16 cellular contexts compared by ENCODE assay signal in the genomic region with DNA sequence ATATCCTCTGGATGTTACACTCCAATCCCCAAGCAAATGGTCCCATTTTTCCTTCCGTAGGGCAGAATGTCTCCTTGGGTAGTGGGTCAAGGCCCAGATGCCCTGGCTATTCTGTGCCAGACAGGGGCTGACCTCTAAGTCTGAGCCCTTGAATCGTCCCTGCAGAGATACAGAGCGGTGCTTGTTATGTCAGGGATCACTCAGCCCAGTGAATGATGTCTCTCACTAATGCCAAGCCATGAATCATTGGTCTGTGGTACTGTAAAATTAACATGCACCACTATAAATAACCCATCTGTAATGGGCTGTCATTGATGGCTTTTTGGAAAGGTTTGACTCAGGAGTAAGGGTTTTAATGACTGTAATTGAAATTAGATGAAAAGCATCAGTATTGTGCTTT. TPM values are rescaled to one million over a fixed set of nuclear protein-coding genes. Genes with fewer than 3 reads are reported as not detected.
A peak's percentile ranks its signal among the peaks of the same experiment; 100 is the strongest.
DNase-seq lines count a peak whose midpoint lies in the region; ATAC-seq and TF ChIP-seq lines count a peak whose summit lies in the region.
"Had no signal": no experiment of that assay in that cellular context is flagged by ENCODE, and none has a peak within 500 bp of the region (broad histone marks: within the 10 kb centered on the region; RNA-seq: fewer than 3 reads in every experiment).

No MANE protein-coding gene starts in this region.

- no peak overlapping the region for H3K27ac Mint-ChIP-seq in natural killer cell
- H3K27ac Mint-ChIP-seq: CD4-positive, alpha-beta memory T cell; HFFc6 had no signal

- intact Hi-C loops in left cardiac atrium (cut with DNase I), result no loop called here
- intact Hi-C loops in Right ventricle myocardium superior (cut with DNase I), result no loop called here
- intact Hi-C loops in natural killer cell (cut with micrococcal nuclease), result no loop called here

- H3K9me3 Mint-ChIP-seq in natural killer cell, result no peaks in the 10 kb centered on the region
- H3K9me3 Mint-ChIP-seq: HFFc6 had no signal

- DNase-seq in left cardiac atrium (no peak), Right ventricle myocardium superior (no peak), M059J (ENCODE audit: low read depth) (peak; percentile 41), RPMI7951 (ENCODE audit: low read depth) (peak; percentile 41), natural killer cell (no peak)
- DNase-seq in stimulated activated CD4-positive, alpha-beta T cell treated with anti-CD3 and anti-CD28 coated beads, Interleukin-1b, Interleukin-23, amount 100 ng/mL, for 48 hours, result no peak
- DNase-seq: C1 segment of cervical spinal cord; Caco-2; CD4-positive, alpha-beta memory T cell; DMS53; DMS79 treated with DMSO at 0.1 percent for 48 hours; GF-D8; GOT3; HFFc6 had no signal

- ATAC-seq in left cardiac atrium (peak; percentile 88 to 98), Right ventricle myocardium superior (ENCODE audit: poor library complexity) (no peak), natural killer cell (no peak)

- no peak for TF ChIP-seq CTCF in natural killer cell (IDR thresholded peaks at IDR 0.05)

- H3K27me3 Mint-ChIP-seq in natural killer cell (ENCODE audit: low read depth in 2 of 2), result peaks cover 13 to 26% of the 10 kb centered on the region in 2 donors

- no peak overlapping the region for H3K4me3 Mint-ChIP-seq in natural killer cell
- H3K4me3 Mint-ChIP-seq: CD4-positive, alpha-beta memory T cell; HFFc6 had no signal

- H3K4me1 Mint-ChIP-seq in natural killer cell, result no peaks in the 10 kb centered on the region
- H3K4me1 Mint-ChIP-seq: CD4-positive, alpha-beta memory T cell had no signal

- H3K36me3 Mint-ChIP-seq in natural killer cell, result no peaks in the 10 kb centered on the region
- H3K36me3 Mint-ChIP-seq: CD4-positive, alpha-beta memory T cell had no signal

RNA-seq across cellular contexts. Expression of gene KIRREL3, which starts 35.2 kb away (rescaled TPM):
- total RNA-seq in left cardiac atrium (1 to 10 TPM in 1 of 2 donors, under 1 TPM in 1; 0.44 to 2.1 TPM), Right ventricle myocardium superior (0.08 TPM), natural killer cell (not detected)
- 7.1 and 9.8 TPM in 2 replicates for total RNA-seq in M059J (2014; rRNA removed; shearing (Covaris generic))
- 0.24 and 1.2 TPM in 2 replicates for total RNA-seq in RPMI7951 (2014; rRNA removed; shearing (Covaris generic))
- total RNA-seq: A673; Caco-2; CD4-positive, alpha-beta memory T cell; G401 had no signal

Comparison
In these comparisons a context has a peak if more than half of its experiments do, and no peak if none do; other contexts are left out.
1. ATAC-seq: peak in left cardiac atrium (2 of 2); none in Right ventricle myocardium superior (single experiment) and natural killer cell (0 of 3).
2. DNase-seq: peak in M059J (single experiment) and RPMI7951 (single experiment); none in left cardiac atrium (single experiment), Right ventricle myocardium superior (single experiment), natural killer cell (single experiment) and stimulated activated CD4-positive, alpha-beta T cell treated with anti-CD3 and anti-CD28 coated beads, Interleukin-1b, Interleukin-23, amount 100 ng/mL, for 48 hours (single experiment).